Comparison of ENCODE assay signal across 14 cellular contexts in the genomic region with DNA sequence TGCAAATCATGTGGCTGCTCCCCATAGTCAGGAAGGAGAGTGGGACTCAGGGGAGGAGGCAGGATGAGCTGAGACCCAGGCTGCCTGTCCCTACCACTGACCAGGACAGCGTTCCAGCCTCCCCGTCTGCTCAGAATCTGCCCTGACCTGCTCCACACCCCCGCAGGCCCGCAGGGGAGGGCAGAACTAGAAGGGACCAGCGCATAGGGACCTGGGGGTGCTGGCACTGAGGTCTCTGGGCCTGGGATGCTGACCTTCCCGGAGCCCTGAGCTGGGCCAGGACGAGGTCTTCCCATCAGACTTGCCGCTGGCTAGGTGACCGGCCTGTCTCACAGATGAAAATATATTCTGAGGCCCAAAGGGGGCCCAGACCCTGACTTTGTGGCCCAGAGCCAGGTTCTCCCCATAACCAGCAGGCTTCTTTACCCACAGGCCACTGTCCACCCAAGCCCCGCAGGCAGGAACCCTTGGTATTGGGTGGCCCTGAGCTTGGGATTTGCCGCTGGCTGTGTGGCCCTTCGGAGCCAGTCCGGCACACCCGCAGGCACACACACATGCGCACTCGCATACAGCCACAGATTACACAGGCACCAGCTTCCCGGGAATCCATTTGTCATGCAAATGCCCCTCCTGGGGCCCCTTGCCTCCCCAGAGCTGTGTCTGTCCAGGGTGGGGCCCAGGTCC. TPM values are rescaled to one million over a fixed set of nuclear protein-coding genes. Genes with fewer than 3 reads are reported as not detected.
A peak's percentile ranks its signal among the peaks of the same experiment; 100 is the strongest.
DNase-seq lines count a peak whose midpoint lies in the region; ATAC-seq, FAIRE-seq and TF ChIP-seq lines count a peak whose summit lies in the region.
"Had no signal": no experiment of that assay in that cellular context is flagged by ENCODE, and none has a peak within 500 bp of the region (broad histone marks: within the 10 kb centered on the region; RNA-seq: fewer than 3 reads in every experiment).

No MANE protein-coding gene starts in this region.

- no peak for TF ChIP-seq CTCF in HCT116 (IDR thresholded peaks at IDR 0.05 in 2 of 3, conservative IDR thresholded peaks at IDR 0.05 in 1 of 3; ENCODE audit: borderline replicate concordance in 1 of 3, insufficient read depth in 1 of 3, low read depth in 2 of 3, low read length in 2 of 3)

- H3K36me3 ChIP-seq in BLaER1 (no peaks in the 10 kb centered on the region), HCT116 (ENCODE audit: control insufficient read depth in 1 of 2, insufficient read depth in 2 of 2, low read length in 2 of 2) (no peaks in the 10 kb centered on the region), small intestine (ENCODE audit: control insufficient read depth in 2 of 2, insufficient read depth in 2 of 2, low read length in 2 of 2) (no peaks in the 10 kb centered on the region)
- no peaks in the 10 kb centered on the region for H3K36me3 ChIP-seq in naive thymus-derived CD4-positive, alpha-beta T cell (ENCODE audit: control insufficient read depth in 2 of 3, insufficient read depth in 3 of 3, low read length in 3 of 3)
- H3K36me3 ChIP-seq: adrenal gland, gastrocnemius medialis had no signal

- H3K79me2 ChIP-seq in HCT116 (ENCODE audit: insufficient read depth, low read length), result no peaks in the 10 kb centered on the region

- BruUV-seq in HCT116 (replicated peaks; lab: Mats Ljungman, UMichigan), result no TSS peak

- peaks cover 0 to 7% (median 0%) of the 10 kb centered on the region in 11 donors for H3K9me3 Mint-ChIP-seq in naive thymus-derived CD4-positive, alpha-beta T cell
- H3K9me3 Mint-ChIP-seq: T-helper 1 cell treated with Interleukin-12 subunit alpha and Interleukin-12 subunit beta and Interleukin-4 antibody, amounts not matched to agents 30 μg/mL and 1 μg/mL, for 36 hours had no signal

- 81 to 90% (median 82%) methylated on average over 17 of the region's 17 CpGs for WGBS in small intestine, 3 donors

- no peak overlapping the region for H3K4me3 Mint-ChIP-seq in naive thymus-derived CD4-positive, alpha-beta T cell
- H3K4me3 Mint-ChIP-seq: CD14-positive monocyte; T-helper 1 cell treated with Interleukin-12 subunit alpha and Interleukin-12 subunit beta and Interleukin-4 antibody, amounts not matched to agents 30 μg/mL and 1 μg/mL, for 36 hours had no signal

- no peaks in the 10 kb centered on the region for H3K27me3 Mint-ChIP-seq in naive thymus-derived CD4-positive, alpha-beta T cell

- no peak for ATAC-seq in HCT116
- no peak for ATAC-seq in naive thymus-derived CD4-positive, alpha-beta T cell
- ATAC-seq in HG02981 (IDR thresholded peaks at IDR 0.05; ENCODE audit: unreplicated experiment), result no peak
- ATAC-seq: gastrocnemius medialis had no signal

- no peaks in the 10 kb centered on the region for H3K27me3 ChIP-seq in BLaER1
- no peaks in the 10 kb centered on the region for H3K27me3 ChIP-seq in HCT116 (ENCODE audit: insufficient read depth, low read length)
- no peaks in the 10 kb centered on the region for H3K27me3 ChIP-seq in naive thymus-derived CD4-positive, alpha-beta T cell (ENCODE audit: control insufficient read depth in 2 of 2, insufficient read depth in 2 of 2, low read length in 2 of 2)
- no peaks in the 10 kb centered on the region for H3K27me3 ChIP-seq in small intestine (ENCODE audit: control insufficient read depth in 2 of 2, insufficient read depth in 2 of 2, low read length in 2 of 2)
- H3K27me3 ChIP-seq: adrenal gland, gastrocnemius medialis had no signal

- H3K27ac ChIP-seq in BLaER1 (peak overlapping the region; percentile 23; the same call in 1 of the 2 replicates), HCT116 (ENCODE audit: low read depth, low read length) (peak overlapping the region; percentile 29; the same call in 1 of the 2 replicates), small intestine (ENCODE audit: low read depth in 1 of 2, low read length in 1 of 2) (peak overlapping the region in 1 of 2 donors; percentile 94)
- H3K27ac ChIP-seq in naive thymus-derived CD4-positive, alpha-beta T cell (ENCODE audit: low read depth, low read length), result peak overlapping the region; percentile 86
- H3K27ac ChIP-seq: adrenal gland had no signal

- FAIRE-seq in small intestine (lab: Jason Lieb, UNC), result no peak

- peaks cover 67% of the 10 kb centered on the region for H3K4me1 ChIP-seq in BLaER1
- peaks cover 33 to 48% of the 10 kb centered on the region in 2 experiments for H3K4me1 ChIP-seq in HCT116 (ENCODE audit: control insufficient read depth in 1 of 2, insufficient read depth in 2 of 2, low read length in 2 of 2)
- H3K4me1 ChIP-seq in naive thymus-derived CD4-positive, alpha-beta T cell (ENCODE audit: control insufficient read depth in 2 of 2, insufficient read depth in 2 of 2, low read length in 2 of 2), result peaks cover 9 to 18% of the 10 kb centered on the region in 2 donors
- H3K4me1 ChIP-seq in small intestine (ENCODE audit: control insufficient read depth in 2 of 2, insufficient read depth in 1 of 2, low read depth in 1 of 2, low read length in 1 of 2), result peaks cover 3 to 4% of the 10 kb centered on the region in 2 donors
- H3K4me1 ChIP-seq: adrenal gland had no signal

- peaks cover 5 to 18% (median 9%) of the 10 kb centered on the region in 7 donors for H3K4me1 Mint-ChIP-seq in naive thymus-derived CD4-positive, alpha-beta T cell

- H2AFZ ChIP-seq in HCT116 (ENCODE audit: low read depth, low read length, poor library complexity, severe bottlenecking), result no peak overlapping the region

- intact Hi-C loops in HCT116 (cut with micrococcal nuclease), result no loop called here
- intact Hi-C loops in naive thymus-derived CD4-positive, alpha-beta T cell (cut with micrococcal nuclease), result no loop called here

- CTCF ChIA-PET in HCT116 (lab: Charles Lee), result no interaction called here
- CTCF ChIA-PET in naive thymus-derived CD4-positive, alpha-beta T cell (lab: Charles Lee), result interaction anchor here (1.0 to 1.2 kb wide), 2 partner anchors 17 to 18 kb away, joined by 3 read pairs; no protein-coding TSS in a partner anchor

- no peaks in the 10 kb centered on the region for H3K9me2 ChIP-seq in HCT116 (ENCODE audit: insufficient read depth)

- POLR2A ChIA-PET in HCT116 (lab: Charles Lee), result interaction anchor here (1.4 kb wide), 1 partner anchor 25 kb away, joined by 3 read pairs; no protein-coding TSS in a partner anchor
- POLR2A ChIA-PET in naive thymus-derived CD4-positive, alpha-beta T cell (lab: Charles Lee), result interaction anchor here (0.8 to 2.0 kb wide), 4 partner anchors 10 to 29 kb away, joined by 3 to 11 read pairs (median 4); a partner anchor contains a TSS

- no peak for TF ChIP-seq RAD21 in HCT116 (IDR thresholded peaks at IDR 0.05; ENCODE audit: low read depth)

- H3K4me2 ChIP-seq in BLaER1 (peak overlapping the region; percentile 65; the same call in 1 of the 2 replicates), HCT116 (ENCODE audit: low read length) (no peak overlapping the region)

- no peak for TF ChIP-seq POLR2A in HCT116 (IDR thresholded peaks at IDR 0.05; ENCODE audit: borderline replicate concordance, extremely low read depth, insufficient read depth, insufficient read length)

- no peak overlapping the region for H3K4me3 ChIP-seq in BLaER1
- no peak overlapping the region for H3K4me3 ChIP-seq in HCT116 (replicated peaks in 1 of 2; ENCODE audit: low read depth in 1 of 2, low read length in 2 of 2)
- H3K4me3 ChIP-seq in naive thymus-derived CD4-positive, alpha-beta T cell (ENCODE audit: low read length), result no peak overlapping the region
- H3K4me3 ChIP-seq in small intestine (ENCODE audit: low read depth in 1 of 2, low read length in 2 of 2), result no peak overlapping the region
- H3K4me3 ChIP-seq: adrenal gland, gastrocnemius medialis had no signal

- H3K9me3 ChIP-seq in BLaER1 (0 out of 2 replicates have a peak, but pooled peaks cover 2% of the 10 kb centered on the region), HCT116 (ENCODE audit: control insufficient read depth in 1 of 2, insufficient read depth in 1 of 2, low read depth in 1 of 2, low read length in 2 of 2) (no peaks in the 10 kb centered on the region), small intestine (ENCODE audit: control insufficient read depth, low read depth) (no peaks in the 10 kb centered on the region)
- no peaks in the 10 kb centered on the region for H3K9me3 ChIP-seq in naive thymus-derived CD4-positive, alpha-beta T cell (ENCODE audit: control insufficient read depth in 2 of 3, low read length in 3 of 3)
- H3K9me3 ChIP-seq: adrenal gland, gastrocnemius medialis had no signal

- RAD21 ChIA-PET in HCT116 (lab: Charles Lee; ENCODE audit: low non-redundant PET in 1 of 2, low total read pairs in 2 of 2, uncharacterized antibody in 2 of 2, unreplicated experiment in 2 of 2), result no interaction called here

- H3K9ac ChIP-seq in BLaER1 (no peak overlapping the region), HCT116 (ENCODE audit: low read length) (no peak overlapping the region)

- H3K36me3 Mint-ChIP-seq in naive thymus-derived CD4-positive, alpha-beta T cell, result peaks cover 0 to 5% (median 0%) of the 10 kb centered on the region in 5 donors

- H3K27ac Mint-ChIP-seq in naive thymus-derived CD4-positive, alpha-beta T cell, result peak overlapping the region in 8 of 9 donors; percentile 14 to 99 (median 98)
- H3K27ac Mint-ChIP-seq: T-helper 1 cell treated with Interleukin-12 subunit alpha and Interleukin-12 subunit beta and Interleukin-4 antibody, amounts not matched to agents 30 μg/mL and 1 μg/mL, for 36 hours had no signal

- DNase-seq in HCT116 (ENCODE audit: low read depth, low spot score) (no peak), astrocyte of the hippocampus (ENCODE audit: low read depth, low spot score) (peak; percentile 39), midbrain (lab: John Stamatoyannopoulos, UW) (no peak), small intestine (no peak)
- DNase-seq in naive thymus-derived CD4-positive, alpha-beta T cell, result no peak
- DNase-seq in stimulated activated CD4-positive, alpha-beta T cell treated with anti-CD3 and anti-CD28 coated beads, Interleukin-2, amount 100 ng/mL, for 48 hours, result no peak
- DNase-seq: adrenal gland, gastrocnemius medialis, NCI-H187, nucleus accumbens had no signal

- H4K20me1 ChIP-seq in BLaER1 (no peaks in the 10 kb centered on the region), HCT116 (ENCODE audit: insufficient read depth) (no peaks in the 10 kb centered on the region)

RNA-seq across cellular contexts. Expression of a gene that starts 13.8 kb away (rescaled TPM):
- 116 TPM for total RNA-seq in HCT116 (2021; ENCODE audit: unreplicated experiment)
- polyA plus RNA-seq in HCT116 (2012), result 84.5 and 97.2 TPM in 2 replicates
- 100 to 1,000 TPM in 2 of 5 experiments, 10 to 100 TPM in 3; 44.4 to 164 (median 78.3) TPM for total RNA-seq in naive thymus-derived CD4-positive, alpha-beta T cell
- polyA plus RNA-seq in naive thymus-derived CD4-positive, alpha-beta T cell, result 10 to 100 TPM; 21.3 to 38.8 TPM
- 10 to 100 TPM; 35.7 to 72.2 (median 49.4) TPM for polyA plus RNA-seq in small intestine

RNA-seq across cellular contexts. Expression of a gene that starts 28.3 kb away (rescaled TPM):
- 45.8 TPM for total RNA-seq in HCT116 (2021; ENCODE audit: unreplicated experiment)
- 39.6 and 41.0 TPM in 2 replicates for polyA plus RNA-seq in HCT116 (2012)
- 10 to 100 TPM; 19.7 to 80.9 (median 28.5) TPM for total RNA-seq in naive thymus-derived CD4-positive, alpha-beta T cell
- 10 to 100 TPM; 37.3 to 39.1 TPM for polyA plus RNA-seq in naive thymus-derived CD4-positive, alpha-beta T cell
- polyA plus RNA-seq in small intestine, result 100 to 1,000 TPM in 1 of 3 donors, 10 to 100 TPM in 2; 11.9 to 107 (median 20.8) TPM

RNA-seq across cellular contexts. Expression of a gene that starts 28.5 kb away (rescaled TPM):
- 16.6 TPM for total RNA-seq in HCT116 (2021; ENCODE audit: unreplicated experiment)
- polyA plus RNA-seq in HCT116 (2012), result 13.0 and 13.7 TPM in 2 replicates
- 10 to 100 TPM; 16.2 to 22.4 (median 19.5) TPM for total RNA-seq in naive thymus-derived CD4-positive, alpha-beta T cell
- 10 to 100 TPM; 10.4 to 21.2 TPM for polyA plus RNA-seq in naive thymus-derived CD4-positive, alpha-beta T cell
- 10 to 100 TPM in 1 of 3 donors, 1 to 10 TPM in 2; 9.4 to 15.2 (median 9.5) TPM for polyA plus RNA-seq in small intestine
